Comparison of ENCODE assay signal across 8 cellular contexts in the genomic region with DNA sequence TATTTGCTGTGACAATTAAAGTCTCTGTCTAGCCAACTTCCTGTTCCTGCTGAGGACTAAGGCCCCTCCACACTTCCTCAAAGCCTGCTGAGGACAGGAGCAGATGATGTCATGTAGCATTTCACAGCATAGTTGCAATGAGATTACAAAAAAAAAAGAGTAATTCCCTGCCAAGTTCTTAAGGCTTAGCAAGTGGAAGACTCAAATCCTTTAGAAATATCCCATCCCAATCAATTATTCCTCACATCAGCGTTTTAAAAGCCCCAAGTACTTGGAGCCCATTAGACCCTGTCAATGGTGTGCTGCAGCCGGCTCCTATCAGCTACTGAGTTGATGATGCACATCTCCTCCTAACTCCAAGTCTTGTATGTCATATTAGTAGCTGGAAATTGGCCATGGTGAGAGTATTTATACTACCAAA. TPM values are rescaled to one million over a fixed set of nuclear protein-coding genes. Genes with fewer than 3 reads are reported as not detected.
DNase-seq lines count a peak whose midpoint lies in the region; ATAC-seq and TF ChIP-seq lines count a peak whose summit lies in the region.

No MANE protein-coding gene starts in this region.

- H3K79me2 ChIP-seq in Loucy (ENCODE audit: insufficient read depth, low read length): no peaks in the 10 kb centered on the region

- no peak overlapping the region for H3K4me3 Mint-ChIP-seq in type B pancreatic cell

- in situ Hi-C loops in astrocyte of the cerebellum (cut with HindIII; ENCODE audit: low sequenced_read_pairs): loop anchor here (5.0 kb wide), 1 partner anchor 49 kb away; no protein-coding TSS in a partner anchor

- no peak overlapping the region for H3K9ac ChIP-seq in Loucy (ENCODE audit: low read depth, low read length, poor library complexity, severe bottlenecking)

- H3K4me1 Mint-ChIP-seq in type B pancreatic cell (ENCODE audit: unreplicated experiment): peaks cover 5% of the 10 kb centered on the region

- no peak overlapping the region for H3K27ac Mint-ChIP-seq in type B pancreatic cell

- H2AFZ ChIP-seq in Loucy (ENCODE audit: low read length): 0 out of 2 replicates have a peak overlapping the region, but pooled peaks have one; percentile 2

- H3K4me1 ChIP-seq in Loucy (ENCODE audit: insufficient read depth, low read length, poor library complexity, severe bottlenecking): peaks cover 35% of the 10 kb centered on the region

- no peaks in the 10 kb centered on the region for H4K20me1 ChIP-seq in Loucy (ENCODE audit: insufficient read depth, low read length, poor library complexity, severe bottlenecking)

- H3K9me2 ChIP-seq in Loucy (replicated peaks; ENCODE audit: low read depth, low read length): no peaks in the 10 kb centered on the region

- H3K36me3 ChIP-seq in Loucy (ENCODE audit: insufficient read depth, low read length): peaks cover 15% of the 10 kb centered on the region; the same call in 1 of the 2 replicates

- no peaks in the 10 kb centered on the region for H3K9me3 Mint-ChIP-seq in type B pancreatic cell

- peaks cover 3% of the 10 kb centered on the region for H3K36me3 Mint-ChIP-seq in type B pancreatic cell

- H3K27me3 Mint-ChIP-seq in type B pancreatic cell: no peaks in the 10 kb centered on the region

- DNase-seq in CMK (ENCODE audit: low read depth) (peak; percentile 37), astrocyte of the cerebellum (ENCODE audit: low read depth) (peak; percentile 33), kidney tubule cell (ENCODE audit: low spot score) (peak; percentile 88), NCI-H1092 treated with DMSO at 0.1 percent for 48 hours (lab: John Stamatoyannopoulos, UW) (no peak), type B pancreatic cell (ENCODE audit: extremely low spot score, unreplicated experiment) (no peak)

- H3F3A ChIP-seq in Loucy (ENCODE audit: low read depth): no peaks in the 10 kb centered on the region

- TF ChIP-seq CTCF in Loucy (conservative IDR thresholded peaks at IDR 0.05; ENCODE audit: low read length) (no peak), astrocyte of the cerebellum (IDR thresholded peaks at IDR 0.05; ENCODE audit: low read depth, low read length, missing control alignments) (no peak), type B pancreatic cell (conservative IDR thresholded peaks at IDR 0.05) (no peak)

- no peaks in the 10 kb centered on the region for H3K9me3 ChIP-seq in Loucy (ENCODE audit: insufficient read depth, low read depth, low read length)

- H3K27me3 ChIP-seq in Loucy (ENCODE audit: insufficient read depth, low read length, poor library complexity, severe bottlenecking): no peaks in the 10 kb centered on the region

- ATAC-seq in GM19463 (IDR thresholded peaks at IDR 0.05; ENCODE audit: unreplicated experiment): peak; percentile 35
- no peak for ATAC-seq in HG03439 (IDR thresholded peaks at IDR 0.05; ENCODE audit: unreplicated experiment)

- H3K4me3 ChIP-seq in Loucy (ENCODE audit: low read length, poor library complexity, severe bottlenecking): no peak overlapping the region
- H3K4me3 ChIP-seq in astrocyte of the cerebellum (ENCODE audit: low read depth, low read length): no peak overlapping the region

- H3K4me2 ChIP-seq in Loucy (ENCODE audit: low read depth, low read length, poor library complexity, severe bottlenecking): peak overlapping the region; percentile 32

RNA-seq across cellular contexts. Expression of a gene that starts 51.7 kb away (rescaled TPM):
- 8.6 and 18.0 TPM in 2 replicates for total RNA-seq in type B pancreatic cell (ENCODE audit: low replicate concordance)

Comparison
In these comparisons a context has a peak if more than half of its experiments do, and no peak if none do; other contexts are left out.
1. DNase-seq: peak in CMK (single experiment), astrocyte of the cerebellum (single experiment) and kidney tubule cell (single experiment); none in NCI-H1092 treated with DMSO at 0.1 percent for 48 hours (single experiment) and type B pancreatic cell (single experiment).